ENCODE assay signal across 7 cellular contexts in genomic region chr1:203557958-203558760, GRCh38.
DNase-seq lines count a peak whose midpoint lies in the region; TF ChIP-seq lines count a peak whose summit lies in the region.

No MANE protein-coding gene starts in this region.

- H3K4me1 ChIP-seq in hepatocyte (ENCODE audit: insufficient read depth) (peaks cover 33% of the 10 kb centered on the region), testis (peaks cover 39% of the 10 kb centered on the region)

- H3K9me2 ChIP-seq in hepatocyte (replicated peaks; ENCODE audit: insufficient read depth) = no peaks in the 10 kb centered on the region

- H3K4me2 ChIP-seq in hepatocyte = no peak overlapping the region

- H3K4me3 ChIP-seq in hepatocyte (no peak overlapping the region), testis (no peak overlapping the region)

- H3K9me3 ChIP-seq in hepatocyte (ENCODE audit: low read depth) (no peaks in the 10 kb centered on the region), testis (no peaks in the 10 kb centered on the region)

- no peaks in the 10 kb centered on the region for H3K36me3 ChIP-seq in hepatocyte (replicated peaks; ENCODE audit: insufficient read depth, low read depth)
- H3K36me3 ChIP-seq in testis (ENCODE audit: low read depth, missing control alignments) = no peaks in the 10 kb centered on the region

- H3K27me3 ChIP-seq in hepatocyte (no peaks in the 10 kb centered on the region), testis (no peaks in the 10 kb centered on the region)

- no peaks in the 10 kb centered on the region for H3K79me2 ChIP-seq in hepatocyte

- no peak for TF ChIP-seq CTCF in hepatocyte (IDR thresholded peaks at IDR 0.05; ENCODE audit: poor library complexity)
- TF ChIP-seq CTCF in testis (IDR thresholded peaks at IDR 0.05) = no peak

- no peak for TF ChIP-seq POLR2A in testis (IDR thresholded peaks at IDR 0.05)

- intact Hi-C loops in testis (cut with DNase I; ENCODE audit: low total_unique reads) = no loop called here

- H3K27ac ChIP-seq in hepatocyte (peak overlapping the region; percentile 81), testis (peak overlapping the region in 1 of 2 donors; percentile 70)

- H2AFZ ChIP-seq in hepatocyte = no peak overlapping the region

- no peaks in the 10 kb centered on the region for H4K20me1 ChIP-seq in hepatocyte (ENCODE audit: insufficient read depth, poor library complexity, severe bottlenecking)

- DNase-seq in LoVo (ENCODE audit: low spot score) (peak; percentile 11), amniotic stem cell (lab: John Stamatoyannopoulos, UW) (peak; percentile 99), hepatocyte (ENCODE audit: low spot score) (peak; percentile 51), testis (peak; percentile 63), hippocampal formation (lab: John Stamatoyannopoulos, UW) (no peak), cerebellum (ENCODE audit: low spot score) (no peak)
- no peak for DNase-seq in activated CD4-positive, alpha-beta T cell treated with anti-CD3 and anti-CD28 coated beads for 4 hours

- WGBS in hepatocyte (ENCODE audit: low lambda C conversion rate, missing lambda C conversion rate) = 65% methylated on average over 5 of the region's 5 CpGs
- WGBS in testis, 2 donors = 45 to 59% methylated on average over 5 of the region's 5 CpGs

Comparison
In these comparisons a context has a peak if more than half of its experiments do, and no peak if none do; other contexts are left out.
1. DNase-seq: peak in LoVo (single experiment), amniotic stem cell (single experiment), hepatocyte (single experiment) and testis (single experiment); none in hippocampal formation (0 of 2), cerebellum (single experiment) and activated CD4-positive, alpha-beta T cell treated with anti-CD3 and anti-CD28 coated beads for 4 hours (0 of 2).